In the genomic region with DNA sequence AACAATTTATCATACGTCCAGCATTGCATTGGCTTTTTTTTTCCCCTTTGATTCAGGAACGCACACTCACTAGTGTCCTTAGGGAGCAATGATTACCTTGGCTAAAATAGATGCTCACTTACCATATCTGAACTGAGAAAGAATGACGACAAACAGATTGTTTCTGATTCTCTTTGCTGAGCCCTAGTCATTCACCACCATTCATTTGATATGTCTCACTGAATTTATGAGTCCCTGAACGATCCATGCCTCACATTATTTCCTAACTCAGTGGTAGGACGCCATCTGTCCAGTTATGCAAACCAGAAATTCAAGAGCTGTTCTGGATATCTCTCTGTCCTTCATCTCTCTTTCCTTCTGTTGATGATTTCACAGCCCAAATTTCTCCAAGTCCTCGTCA, we compare ENCODE assay signal across 18 cellular contexts. TPM values are rescaled to one million over a fixed set of nuclear protein-coding genes. Genes with fewer than 3 reads are reported as not detected.
DNase-seq lines count a peak whose midpoint lies in the region; ATAC-seq and TF ChIP-seq lines count a peak whose summit lies in the region.
"Had no signal": no experiment of that assay in that cellular context is flagged by ENCODE, and none has a peak within 500 bp of the region (broad histone marks: within the 10 kb centered on the region; RNA-seq: fewer than 3 reads in every experiment).

No MANE protein-coding gene starts in this region.

- no peaks in the 10 kb centered on the region for H3K36me3 ChIP-seq in gastrocnemius medialis

- no peak overlapping the region for H3K27ac ChIP-seq in gastrocnemius medialis
- H3K27ac ChIP-seq in foreskin keratinocyte, result no peak overlapping the region
- H3K27ac ChIP-seq: HL-60 had no signal

- intact Hi-C loops in dendritic cell treated with granulocyte-macrophage colony-stimulating factor and Interleukin-4, amounts not matched to agents 40 ng/mL and 50 ng/mL, for 4 days (cut with micrococcal nuclease), result loop anchor here (5.0 kb wide), 1 partner anchor 37 kb away; no protein-coding TSS in a partner anchor
- intact Hi-C loops in gastrocnemius medialis (cut with DNase I; ENCODE audit: low total_unique reads), result no loop called here

- peaks cover 72% of the 10 kb centered on the region for H3K4me1 Mint-ChIP-seq in dendritic cell treated with granulocyte-macrophage colony-stimulating factor and Interleukin-4, amounts not matched to agents 40 ng/mL and 50 ng/mL, for 4 days (ENCODE audit: low read depth)
- H3K4me1 Mint-ChIP-seq in activated naive CD8-positive, alpha-beta T cell treated with anti-CD3 and anti-CD28 coated beads for 36 hours, result peaks cover 4% of the 10 kb centered on the region
- H3K4me1 Mint-ChIP-seq: GM23338 had no signal

- no peak overlapping the region for H3K4me3 Mint-ChIP-seq in dendritic cell treated with granulocyte-macrophage colony-stimulating factor and Interleukin-4, amounts not matched to agents 40 ng/mL and 50 ng/mL, for 4 days
- no peak overlapping the region for H3K4me3 Mint-ChIP-seq in activated naive CD8-positive, alpha-beta T cell treated with anti-CD3 and anti-CD28 coated beads for 36 hours
- H3K4me3 Mint-ChIP-seq: B cell, GM23338 had no signal

- H3K9me3 Mint-ChIP-seq in dendritic cell treated with granulocyte-macrophage colony-stimulating factor and Interleukin-4, amounts not matched to agents 40 ng/mL and 50 ng/mL, for 4 days, result no peaks in the 10 kb centered on the region
- H3K9me3 Mint-ChIP-seq in activated naive CD8-positive, alpha-beta T cell treated with anti-CD3 and anti-CD28 coated beads for 36 hours, result no peaks in the 10 kb centered on the region
- H3K9me3 Mint-ChIP-seq: GM23338 had no signal

- no peak overlapping the region for H3K4me3 ChIP-seq in gastrocnemius medialis
- H3K4me3 ChIP-seq: GM23338 had no signal

- H3K27me3 Mint-ChIP-seq in dendritic cell treated with granulocyte-macrophage colony-stimulating factor and Interleukin-4, amounts not matched to agents 40 ng/mL and 50 ng/mL, for 4 days, result no peaks in the 10 kb centered on the region
- H3K27me3 Mint-ChIP-seq in activated naive CD8-positive, alpha-beta T cell treated with anti-CD3 and anti-CD28 coated beads for 36 hours, result peaks cover 17% of the 10 kb centered on the region

- H3K9me3 ChIP-seq in gastrocnemius medialis, result no peaks in the 10 kb centered on the region

- H3K4me1 ChIP-seq in gastrocnemius medialis (peaks cover 0 to 4% of the 10 kb centered on the region in 2 donors), foreskin keratinocyte (no peaks in the 10 kb centered on the region)

- in situ Hi-C loops in gastrocnemius medialis (cut with MboI; ENCODE audit: low sequenced_read_pairs in 4 of 4), result no loop called here

- TF ChIP-seq POLR2A in gastrocnemius medialis (IDR thresholded peaks at IDR 0.05), result no peak

- H3K36me3 Mint-ChIP-seq in dendritic cell treated with granulocyte-macrophage colony-stimulating factor and Interleukin-4, amounts not matched to agents 40 ng/mL and 50 ng/mL, for 4 days (ENCODE audit: low read depth), result no peaks in the 10 kb centered on the region
- H3K36me3 Mint-ChIP-seq in activated naive CD8-positive, alpha-beta T cell treated with anti-CD3 and anti-CD28 coated beads for 36 hours, result no peaks in the 10 kb centered on the region

- ATAC-seq in gastrocnemius medialis (peak; percentile 67 to 86), foreskin keratinocyte (no peak)
- ATAC-seq: GM23338, HCT116 had no signal

- H3K27ac Mint-ChIP-seq in dendritic cell treated with granulocyte-macrophage colony-stimulating factor and Interleukin-4, amounts not matched to agents 40 ng/mL and 50 ng/mL, for 4 days, result peak overlapping the region; percentile 1
- no peak overlapping the region for H3K27ac Mint-ChIP-seq in activated naive CD8-positive, alpha-beta T cell treated with anti-CD3 and anti-CD28 coated beads for 36 hours
- H3K27ac Mint-ChIP-seq: B cell, GM23338 had no signal

- TF ChIP-seq CTCF in gastrocnemius medialis (IDR thresholded peaks at IDR 0.05 in 4 of 5, conservative IDR thresholded peaks at IDR 0.05 in 1 of 5), result no peak
- no peak for TF ChIP-seq CTCF in foreskin keratinocyte (conservative IDR thresholded peaks at IDR 0.05)

- peaks cover 0 to 4% (median 0%) of the 10 kb centered on the region in 3 donors for H3K27me3 ChIP-seq in gastrocnemius medialis
- peaks cover 26% of the 10 kb centered on the region for H3K27me3 ChIP-seq in foreskin keratinocyte

- DNase-seq in AG20443 (ENCODE audit: low spot score) (peak; percentile 56), LHCN-M2 (ENCODE audit: low read depth) (peak; percentile 78), gastrocnemius medialis (peak in 1 of 2 donors; percentile 18), UCSD-AML1 (lab: John Stamatoyannopoulos, UW; ENCODE audit: unreplicated experiment) (no peak), NCI-H524 (lab: John Stamatoyannopoulos, UW) (no peak), foreskin keratinocyte (no peak)
- no peak for DNase-seq in activated naive CD8-positive, alpha-beta T cell treated with anti-CD3 and anti-CD28 coated beads for 36 hours
- DNase-seq: GDM1, IMR-90, NCI-H1417 treated with DMSO at 0.1 percent for 48 hours, NCI-H187 treated with DMSO at 0.1 percent for 48 hours, NCI-H226, Right ventricle myocardium superior had no signal

RNA-seq across cellular contexts. Expression of a gene that starts 39.3 kb away (rescaled TPM):
- total RNA-seq in LHCN-M2 (2014; rRNA removed) (25.0 and 39.7 TPM in 2 replicates), gastrocnemius medialis (10 to 100 TPM in 3 of 4 donors, 1 to 10 TPM in 1; 7.2 to 18.5 (median 16.3) TPM), foreskin keratinocyte (6.2 and 6.5 TPM in 2 replicates)
- polyA plus RNA-seq in LHCN-M2 (2012), result 92.8 TPM
- under 1 TPM; 0.25 to 0.28 TPM for total RNA-seq in activated naive CD8-positive, alpha-beta T cell treated with anti-CD3 and anti-CD28 coated beads for 36 hours
- 2.7 and 3.3 TPM in 2 replicates for polyA plus RNA-seq in foreskin keratinocyte

Comparison
In these comparisons a context has a peak if more than half of its experiments do, and no peak if none do; other contexts are left out.
1. DNase-seq: peak in AG20443 (single experiment) and LHCN-M2 (single experiment); none in activated naive CD8-positive, alpha-beta T cell treated with anti-CD3 and anti-CD28 coated beads for 36 hours (single experiment), UCSD-AML1 (single experiment), NCI-H524 (0 of 2) and foreskin keratinocyte (0 of 2).